In genomic region chr22:41448189-41448808, GRCh38 we compare ENCODE assay signal across 1 cellular context.
TF ChIP-seq lines count a peak whose summit lies in the region.

No MANE protein-coding gene starts in this region.

TF ChIP-seq in HepG2, 621 proteins besides CTCF, POLR2A, EP300 and RAD21 (continued from another document and continues in another):
- TF ChIP-seq KLF16 (CRISPR knock-in tag; IDR thresholded peaks at IDR 0.05) (peak in 1 of 2 experiments; percentile 58; a peak in 1 of 4 replicates), ZNF747 (CRISPR knock-in tag; IDR thresholded peaks at IDR 0.05; ENCODE audit: borderline replicate concordance) (no peak; the same call in 1 of the 2 replicates), ZNF557 (CRISPR knock-in tag; IDR thresholded peaks at IDR 0.05) (no peak), HOMEZ (CRISPR knock-in tag; IDR thresholded peaks at IDR 0.05; ENCODE audit: low read depth) (no peak), ZNF552 (CRISPR knock-in tag; IDR thresholded peaks at IDR 0.05; ENCODE audit: borderline replicate concordance) (no peak; the same call in 1 of the 2 replicates), GATAD1 (CRISPR knock-in tag; IDR thresholded peaks at IDR 0.05) (peak; percentile 73), ZNF891 (CRISPR knock-in tag; IDR thresholded peaks at IDR 0.05) (0 out of 2 replicates have a peak, but pooled peaks have one; percentile 34), PTBP1 (IDR thresholded peaks at IDR 0.05; ENCODE audit: low read depth, low read length, poor library complexity, severe bottlenecking) (no peak), ZNF850 (CRISPR knock-in tag; conservative IDR thresholded peaks at IDR 0.05) (no peak), ATF3 (CRISPR knock-in tag; IDR thresholded peaks at IDR 0.05) (peak; percentile 28; the same call in 1 of the 2 replicates), PRDM15 (CRISPR knock-in tag; IDR thresholded peaks at IDR 0.05) (no peak), ADNP (CRISPR knock-in tag; IDR thresholded peaks at IDR 0.05) (no peak), ZNF775 (CRISPR knock-in tag; IDR thresholded peaks at IDR 0.05; ENCODE audit: borderline replicate concordance) (no peak), NFATC3 (CRISPR knock-in tag; IDR thresholded peaks at IDR 0.05) (no peak), ZNF784 (CRISPR knock-in tag; IDR thresholded peaks at IDR 0.05; ENCODE audit: borderline replicate concordance) (no peak), AFF4 (CRISPR knock-in tag; IDR thresholded peaks at IDR 0.05) (peak; percentile 31; the same call in 1 of the 2 replicates), ZNF124 (CRISPR knock-in tag; IDR thresholded peaks at IDR 0.05) (peak; percentile 37; the same call in 1 of the 2 replicates), TOE1 (CRISPR knock-in tag; IDR thresholded peaks at IDR 0.05) (no peak), JUN (CRISPR knock-in tag; IDR thresholded peaks at IDR 0.05) (0 out of 2 replicates have a peak, but pooled peaks have one; percentile 32), TEF (CRISPR knock-in tag; IDR thresholded peaks at IDR 0.05) (no peak), ELF1 (CRISPR knock-in tag; IDR thresholded peaks at IDR 0.05) (peak; percentile 45; the same call in 1 of the 2 replicates), NAIF1 (CRISPR knock-in tag; IDR thresholded peaks at IDR 0.05; ENCODE audit: borderline replicate concordance) (no peak), TCF7 (IDR thresholded peaks at IDR 0.05; ENCODE audit: low read depth) (peak; percentile 36; the same call in 1 of the 2 replicates), KAT8 (CRISPR knock-in tag; IDR thresholded peaks at IDR 0.05) (peak; percentile 69; the same call in 1 of the 2 replicates), NFAT5 (CRISPR knock-in tag; IDR thresholded peaks at IDR 0.05) (no peak), SIN3A (IDR thresholded peaks at IDR 0.05; ENCODE audit: borderline replicate concordance, low read depth, low read length) (peak; percentile 84), TCF7L2 (IDR thresholded peaks at IDR 0.05; ENCODE audit: low read depth, low read length) (no peak), HOXA7 (CRISPR knock-in tag; IDR thresholded peaks at IDR 0.05) (no peak), MEIS1 (CRISPR knock-in tag; IDR thresholded peaks at IDR 0.05; ENCODE audit: borderline replicate concordance) (peak; percentile 51; the same call in 1 of the 2 replicates), SALL1 (CRISPR knock-in tag; IDR thresholded peaks at IDR 0.05) (peak; percentile 89), JUNB (CRISPR knock-in tag; IDR thresholded peaks at IDR 0.05; ENCODE audit: borderline replicate concordance) (no peak), MAF1 (CRISPR knock-in tag; IDR thresholded peaks at IDR 0.05; ENCODE audit: borderline replicate concordance) (no peak), ZFP91 (CRISPR knock-in tag; IDR thresholded peaks at IDR 0.05; ENCODE audit: borderline replicate concordance) (peak; percentile 77), TEAD2 (CRISPR knock-in tag; IDR thresholded peaks at IDR 0.05) (no peak), PBX3 (CRISPR knock-in tag; IDR thresholded peaks at IDR 0.05; ENCODE audit: borderline replicate concordance) (no peak), PHF8 (CRISPR knock-in tag; IDR thresholded peaks at IDR 0.05) (0 out of 2 replicates have a peak, but pooled peaks have one; percentile 3), ZNF703 (CRISPR knock-in tag; IDR thresholded peaks at IDR 0.05; ENCODE audit: borderline replicate concordance) (no peak), AHR (CRISPR knock-in tag; IDR thresholded peaks at IDR 0.05) (no peak), ZNF563 (CRISPR knock-in tag; IDR thresholded peaks at IDR 0.05) (peak; percentile 60; the same call in 1 of the 2 replicates), IRF9 (CRISPR knock-in tag; IDR thresholded peaks at IDR 0.05; ENCODE audit: borderline replicate concordance) (no peak)
